14 cellular contexts compared by ENCODE assay signal in genomic region chr4:67106846-67107467, GRCh38.
DNase-seq lines count a peak whose midpoint lies in the region; ATAC-seq, FAIRE-seq and TF ChIP-seq lines count a peak whose summit lies in the region.
"Had no signal": no experiment of that assay in that cellular context is flagged by ENCODE, and none has a peak within 500 bp of the region (broad histone marks: within the 10 kb centered on the region; RNA-seq: fewer than 3 reads in every experiment).

No MANE protein-coding gene starts in this region.

- FAIRE-seq in D721Med (lab: Jason Lieb, UNC) (peak; percentile 99), islet of Langerhans (lab: Jason Lieb, UNC) (peak; percentile 100)
- FAIRE-seq: G401.6 had no signal

- no peak overlapping the region for H3K27ac ChIP-seq in Peyer's patch
- H3K27ac ChIP-seq: prostate gland had no signal

- no peak overlapping the region for H3K4me3 ChIP-seq in Peyer's patch
- H3K4me3 ChIP-seq: mucosa of descending colon, prostate gland had no signal

- H3K27ac Mint-ChIP-seq in activated naive CD8-positive, alpha-beta T cell treated with anti-CD3 and anti-CD28 coated beads, Interleukin-2, amount 50 U/mL, for 24 hours: no peak overlapping the region
- H3K27ac Mint-ChIP-seq: activated naive CD4-positive, alpha-beta T cell treated with anti-CD3 and anti-CD28 coated beads, Interleukin-2, amount 50 U/mL, for 72 hours had no signal

- no peaks in the 10 kb centered on the region for H3K9me3 ChIP-seq in Peyer's patch
- H3K9me3 ChIP-seq: mucosa of descending colon, prostate gland had no signal

- DNase-seq in D721Med (ENCODE audit: insufficient read length, low spot score): peak; percentile 20
- peak; percentile 97 for DNase-seq in NCI-H2029 (lab: John Stamatoyannopoulos, UW)
- peak; percentile 96 for DNase-seq in NCI-H82 treated with DMSO at 0.1 percent for 48 hours (lab: John Stamatoyannopoulos, UW; ENCODE audit: unreplicated experiment)
- no peak for DNase-seq in activated naive CD8-positive, alpha-beta T cell treated with anti-CD3 and anti-CD28 coated beads, Interleukin-2, amount 50 U/mL, for 24 hours
- DNase-seq in Peyer's patch: no peak
- no peak for DNase-seq in stimulated activated CD8-positive, alpha-beta memory T cell treated with anti-CD3 and anti-CD28 coated beads, Interleukin-4, amount 100 ng/mL, for 48 hours
- DNase-seq: mucosa of descending colon; NCI-H1048; stimulated activated naive CD4-positive, alpha-beta T cell treated with Interleukin-2 at 50 U/mL for 16 hours had no signal

- ATAC-seq in activated naive CD8-positive, alpha-beta T cell treated with anti-CD3 and anti-CD28 coated beads, Interleukin-2, amount 50 U/mL, for 24 hours: no peak
- ATAC-seq in GM19467 (IDR thresholded peaks at IDR 0.05; ENCODE audit: unreplicated experiment): no peak
- ATAC-seq: activated naive CD4-positive, alpha-beta T cell treated with anti-CD3 and anti-CD28 coated beads, Interleukin-2, amount 50 U/mL, for 72 hours; mucosa of descending colon had no signal

- TF ChIP-seq CTCF in D721Med (IDR thresholded peaks at IDR 0.05; ENCODE audit: insufficient read depth, missing control alignments): no peak
- no peak for TF ChIP-seq CTCF in Peyer's patch (IDR thresholded peaks at IDR 0.05)

- no peaks in the 10 kb centered on the region for H3K9me3 Mint-ChIP-seq in activated naive CD8-positive, alpha-beta T cell treated with anti-CD3 and anti-CD28 coated beads, Interleukin-2, amount 50 U/mL, for 24 hours

- TF ChIP-seq POLR2A in Peyer's patch (IDR thresholded peaks at IDR 0.05): no peak

- no peak overlapping the region for H3K4me3 Mint-ChIP-seq in activated naive CD8-positive, alpha-beta T cell treated with anti-CD3 and anti-CD28 coated beads, Interleukin-2, amount 50 U/mL, for 24 hours

- peaks cover 2% of the 10 kb centered on the region for H3K27me3 Mint-ChIP-seq in activated naive CD8-positive, alpha-beta T cell treated with anti-CD3 and anti-CD28 coated beads, Interleukin-2, amount 50 U/mL, for 24 hours

- no peaks in the 10 kb centered on the region for H3K36me3 Mint-ChIP-seq in activated naive CD8-positive, alpha-beta T cell treated with anti-CD3 and anti-CD28 coated beads, Interleukin-2, amount 50 U/mL, for 24 hours (ENCODE audit: low read depth)
- H3K36me3 Mint-ChIP-seq: activated naive CD4-positive, alpha-beta T cell treated with anti-CD3 and anti-CD28 coated beads, Interleukin-2, amount 50 U/mL, for 72 hours had no signal

- no peaks in the 10 kb centered on the region for H3K27me3 ChIP-seq in Peyer's patch

- H3K4me1 Mint-ChIP-seq in activated naive CD8-positive, alpha-beta T cell treated with anti-CD3 and anti-CD28 coated beads, Interleukin-2, amount 50 U/mL, for 24 hours: no peaks in the 10 kb centered on the region

- no peaks in the 10 kb centered on the region for H3K4me1 ChIP-seq in Peyer's patch
- H3K4me1 ChIP-seq: prostate gland had no signal

- no peaks in the 10 kb centered on the region for H3K36me3 ChIP-seq in Peyer's patch
- H3K36me3 ChIP-seq: prostate gland had no signal

Comparison
In these comparisons a context has a peak if more than half of its experiments do, and no peak if none do; other contexts are left out.
1. DNase-seq: peak in D721Med (single experiment), NCI-H2029 (single experiment) and NCI-H82 treated with DMSO at 0.1 percent for 48 hours (single experiment); none in activated naive CD8-positive, alpha-beta T cell treated with anti-CD3 and anti-CD28 coated beads, Interleukin-2, amount 50 U/mL, for 24 hours (single experiment), Peyer's patch (0 of 3) and stimulated activated CD8-positive, alpha-beta memory T cell treated with anti-CD3 and anti-CD28 coated beads, Interleukin-4, amount 100 ng/mL, for 48 hours (single experiment).